Comparison of ENCODE assay signal across 12 cellular contexts in the genomic region with DNA sequence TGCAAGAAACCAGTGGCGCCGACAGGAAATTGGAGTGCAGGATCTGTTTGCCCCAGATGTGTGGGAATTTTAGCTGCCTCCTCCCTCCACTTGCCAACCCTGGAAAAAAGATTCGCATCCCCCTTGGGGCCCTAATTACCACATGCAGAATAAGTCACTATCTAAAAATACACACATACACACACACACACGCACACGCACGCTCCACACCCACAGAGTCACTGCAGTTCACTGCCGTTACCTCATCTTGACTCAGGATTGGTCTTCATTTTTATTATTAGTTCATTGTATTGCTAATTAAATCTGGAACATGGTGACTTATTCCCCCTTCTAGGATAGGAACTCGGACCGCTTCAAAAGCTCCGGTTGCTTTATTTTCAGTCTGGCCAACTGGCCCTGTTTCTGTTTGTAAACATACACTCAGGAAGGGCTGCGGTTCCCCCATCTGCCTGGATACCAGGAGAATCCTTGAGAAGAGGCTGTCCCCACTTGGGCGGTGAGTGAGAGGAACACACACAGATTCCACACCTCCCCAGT.
DNase-seq lines count a peak whose midpoint lies in the region; ATAC-seq and TF ChIP-seq lines count a peak whose summit lies in the region.
"Had no signal": no experiment of that assay in that cellular context is flagged by ENCODE, and none has a peak within 500 bp of the region (broad histone marks: within the 10 kb centered on the region; RNA-seq: fewer than 3 reads in every experiment).

No MANE protein-coding gene starts in this region.

- H3K27ac ChIP-seq in heart left ventricle (no peak overlapping the region), left ventricle myocardium inferior (replicated peaks) (no peak overlapping the region), urinary bladder (ENCODE audit: low read depth) (peak overlapping the region; percentile 74)
- H3K27ac ChIP-seq: A549, VCaP had no signal

- DNase-seq in heart left ventricle (no peak), left ventricle myocardium inferior (no peak), cardiac fibroblast (ENCODE audit: low read depth in 2 of 2) (peak; percentile 84 to 88), iPS-NIHi7 (ENCODE audit: extremely low spot score) (peak; percentile 37), NCI-H1694 (lab: John Stamatoyannopoulos, UW) (no peak)
- DNase-seq: effector CD4-positive, alpha-beta T cell; NCI-H2171 had no signal

- H3K27me3 ChIP-seq in heart left ventricle (peaks cover 0 to 9% (median 0%) of the 10 kb centered on the region in 9 donors), left ventricle myocardium inferior (ENCODE audit: low read depth) (peaks cover 15% of the 10 kb centered on the region)

- TF ChIP-seq CTCF in heart left ventricle (IDR thresholded peaks at IDR 0.05) (no peak), left ventricle myocardium inferior (IDR thresholded peaks at IDR 0.05; ENCODE audit: borderline replicate concordance) (no peak), cardiac fibroblast (IDR thresholded peaks at IDR 0.05; ENCODE audit: low read depth, low read length) (no peak)

- H3K4me1 ChIP-seq in heart left ventricle = no peaks in the 10 kb centered on the region
- H3K4me1 ChIP-seq in left ventricle myocardium inferior = no peaks in the 10 kb centered on the region
- no peaks in the 10 kb centered on the region for H3K4me1 ChIP-seq in urinary bladder (ENCODE audit: insufficient read depth)
- H3K4me1 ChIP-seq: A549 had no signal

- TF ChIP-seq POLR2A in heart left ventricle (IDR thresholded peaks at IDR 0.05) = no peak

- WGBS in heart left ventricle, 4 donors = 35 to 44% (median 39%) methylated on average over 12 of the region's 12 CpGs
- 30% methylated on average over 12 of the region's 12 CpGs for WGBS in urinary bladder

- ATAC-seq in heart left ventricle (peak in 3 of 4 donors; percentile 22 to 51 (median 37)), HG03439 (IDR thresholded peaks at IDR 0.05; ENCODE audit: unreplicated experiment) (no peak), HG03196 (IDR thresholded peaks at IDR 0.05; ENCODE audit: unreplicated experiment) (no peak)
- ATAC-seq: A549 had no signal

- H3K9me3 ChIP-seq in heart left ventricle (peaks cover 0 to 18% (median 4%) of the 10 kb centered on the region in 12 donors), left ventricle myocardium inferior (replicated peaks) (peaks cover 18% of the 10 kb centered on the region)

- no peak overlapping the region for H3K4me3 ChIP-seq in heart left ventricle
- no peak overlapping the region for H3K4me3 ChIP-seq in left ventricle myocardium inferior
- no peak overlapping the region for H3K4me3 ChIP-seq in cardiac fibroblast (replicated peaks in 1 of 2; ENCODE audit: low read depth in 2 of 2, low read length in 2 of 2)
- H3K4me3 ChIP-seq in urinary bladder (ENCODE audit: low read depth, low read length) = no peak overlapping the region
- H3K4me3 ChIP-seq: A549 had no signal

- H3K36me3 ChIP-seq in heart left ventricle = no peaks in the 10 kb centered on the region
- H3K36me3 ChIP-seq in left ventricle myocardium inferior = no peaks in the 10 kb centered on the region
- H3K36me3 ChIP-seq in urinary bladder (ENCODE audit: insufficient read depth) = no peaks in the 10 kb centered on the region

- intact Hi-C loops in heart left ventricle (cut with DNase I) = no loop called here
- intact Hi-C loops in left ventricle myocardium inferior (cut with micrococcal nuclease) = no loop called here

Comparison
In these comparisons a context has a peak if more than half of its experiments do, and no peak if none do; other contexts are left out.
1. ATAC-seq: peak in heart left ventricle (3 of 4); none in HG03439 (single experiment) and HG03196 (single experiment).
2. DNase-seq: peak in cardiac fibroblast (2 of 2) and iPS-NIHi7 (single experiment); none in heart left ventricle (0 of 5), left ventricle myocardium inferior (single experiment) and NCI-H1694 (single experiment).